Comparison of ENCODE assay signal across 8 cellular contexts in the genomic region with DNA sequence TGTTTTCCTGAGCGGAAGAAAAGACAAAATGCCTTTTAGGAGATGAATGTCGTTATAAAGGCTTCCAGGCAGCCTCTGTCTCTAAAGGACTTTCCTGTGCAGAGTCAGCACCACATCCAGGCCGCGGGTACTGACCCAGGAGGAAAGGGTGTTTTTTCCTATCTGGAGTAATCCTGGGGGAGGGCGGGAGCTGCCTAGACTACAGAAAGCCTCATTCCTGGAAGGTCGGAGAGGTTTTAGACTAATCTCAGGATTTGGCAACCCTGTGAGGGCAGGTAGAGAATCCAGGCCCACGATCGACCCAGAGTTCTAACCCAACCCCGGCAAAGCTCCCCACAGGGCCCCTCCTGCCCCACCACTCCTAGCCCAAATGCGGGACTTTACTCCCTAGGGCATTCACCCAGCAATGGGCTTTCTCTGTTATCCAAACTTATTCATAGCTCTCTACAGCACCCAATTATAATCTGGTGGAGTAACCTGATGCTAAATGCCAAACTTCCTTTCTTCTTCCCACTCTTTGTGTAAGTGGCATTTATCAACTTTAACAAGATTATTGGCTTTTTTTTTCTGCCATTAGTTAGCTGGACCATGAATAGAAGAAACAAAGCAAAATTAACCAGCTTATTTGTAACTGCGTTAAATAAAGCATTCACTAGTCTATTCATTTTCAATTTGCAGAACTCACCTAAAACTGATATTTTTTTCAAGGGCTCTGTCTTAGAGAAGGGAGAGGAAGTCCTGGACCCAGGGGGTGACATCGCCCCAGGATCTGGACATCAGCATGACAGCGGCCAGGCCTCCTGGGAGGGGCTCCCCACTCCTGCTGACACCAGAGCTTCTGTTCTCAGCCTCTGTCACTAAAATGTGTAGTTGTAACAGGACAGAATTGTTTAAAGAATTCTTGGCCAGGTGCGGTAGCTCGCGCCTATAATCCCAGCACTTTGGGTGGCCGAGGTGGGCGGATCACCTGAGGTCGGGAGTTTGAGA. TPM values are rescaled to one million over a fixed set of nuclear protein-coding genes. Genes with fewer than 3 reads are reported as not detected.
A peak's percentile ranks its signal among the peaks of the same experiment; 100 is the strongest.
DNase-seq lines count a peak whose midpoint lies in the region; ATAC-seq, FAIRE-seq and TF ChIP-seq lines count a peak whose summit lies in the region.

No MANE protein-coding gene starts in this region.

- TF ChIP-seq RAD21 in H1 (IDR thresholded peaks at IDR 0.05 in 1 of 2, conservative IDR thresholded peaks at IDR 0.05 in 1 of 2; ENCODE audit: low read depth in 2 of 2, low read length in 2 of 2) = no peak

- WGBS in H1 (ENCODE audit: extremely low coverage in 1 of 2, insufficient coverage in 1 of 2, insufficient read length in 1 of 2, insufficient replicate concordance in 2 of 2, low coverage in 1 of 2, low lambda C conversion rate in 2 of 2, missing lambda C conversion rate in 1 of 2), 2 experiments = 18% methylated on average over 19 of the region's 19 CpGs; no CpG with 5 or more reads in 1 of the 2 experiments

- no peak overlapping the region for H4K8ac ChIP-seq in H1 (ENCODE audit: extremely low read depth, insufficient read depth, low read length)

- no peaks in the 10 kb centered on the region for H3K27me3 ChIP-seq in H1 (replicated peaks in 1 of 4; ENCODE audit: control insufficient read depth in 3 of 4, extremely low read depth in 1 of 4, insufficient read depth in 3 of 4, low read length in 3 of 4)
- H3K27me3 ChIP-seq in uterus = no peaks in the 10 kb centered on the region

- H3K9me3 ChIP-seq in H1 (ENCODE audit: insufficient read depth in 2 of 2, low read depth in 1 of 2, low read length in 1 of 2) (no peaks in the 10 kb centered on the region), uterus (no peaks in the 10 kb centered on the region)

- peak overlapping the region; percentile 84 to 98 for H3K4me2 ChIP-seq in H1 (ENCODE audit: insufficient read depth in 1 of 2, low read depth in 2 of 2, low read length in 2 of 2)

- TF ChIP-seq POLR2A in H1 (IDR thresholded peaks at IDR 0.05; ENCODE audit: control extremely low read depth in 1 of 2, low read depth in 2 of 2, low read length in 2 of 2) (no peak), uterus (IDR thresholded peaks at IDR 0.05) (no peak)

- no peak for TF ChIP-seq EP300 in H1 (IDR thresholded peaks at IDR 0.05; ENCODE audit: borderline replicate concordance in 1 of 2, low read depth in 2 of 2, low read length in 2 of 2)

- DNase-seq in Right ventricle myocardium inferior (ENCODE audit: missing footprints) = no peak
- DNase-seq in cardiac septum (ENCODE audit: low spot score) = no peak
- DNase-seq in H1 (ENCODE audit: low read depth in 1 of 2, low spot score in 2 of 2) = peak in 1 of 2 experiments; percentile 58
- DNase-seq in naive thymus-derived CD8-positive, alpha-beta T cell = no peak
- DNase-seq in uterus = peak in 1 of 2 donors; percentile 27
- DNase-seq in AML-193 (lab: John Stamatoyannopoulos, UW) = no peak
- no peak for DNase-seq in NCI-H774 (lab: John Stamatoyannopoulos, UW)

- peak overlapping the region; percentile 31 for H4K5ac ChIP-seq in H1 (ENCODE audit: insufficient read length, low read depth, low read length)

- H3K56ac ChIP-seq in H1 (replicated peaks; ENCODE audit: insufficient read length, low read depth, low read length) = peak overlapping the region; percentile 43

- H3K27ac Mint-ChIP-seq in naive thymus-derived CD8-positive, alpha-beta T cell = no peak overlapping the region

- intact Hi-C loops in Right ventricle myocardium inferior (cut with DNase I) = loop anchor here (5.0 kb wide), 1 partner anchor 76 kb away; no protein-coding TSS in a partner anchor
- intact Hi-C loops in cardiac septum (cut with DNase I) = loop anchor here (2.0 to 5.0 kb wide), 2 partner anchors 23 to 71 kb away; no protein-coding TSS in a partner anchor
- intact Hi-C loops in uterus (cut with DNase I; ENCODE audit: low total_unique reads) = loop anchor here (10.0 kb wide), 1 partner anchor 61 kb away; no protein-coding TSS in a partner anchor

- H2BK120ac ChIP-seq in H1 (replicated peaks; ENCODE audit: low read depth, low read length) = peak overlapping the region; percentile 34

- H2AFZ ChIP-seq in H1 (ENCODE audit: low read length) = no peak overlapping the region

- H3K4ac ChIP-seq in H1 (replicated peaks; ENCODE audit: insufficient read length, low read depth, low read length) = peak overlapping the region; percentile 23

- peaks cover 7% of the 10 kb centered on the region for H3K23me2 ChIP-seq in H1 (ENCODE audit: low read depth, low read length)

- no peaks in the 10 kb centered on the region; the same call in none of the 2 replicates for H3K79me1 ChIP-seq in H1 (ENCODE audit: low read depth, low read length)

- peaks cover 0 to 3% of the 10 kb centered on the region in 2 experiments for H4K20me1 ChIP-seq in H1 (replicated peaks in 1 of 2; ENCODE audit: control insufficient read depth in 1 of 2, insufficient read depth in 2 of 2, low read length in 2 of 2)

- H2BK5ac ChIP-seq in H1 (ENCODE audit: low read depth, low read length) = no peak overlapping the region

- peak overlapping the region; percentile 66 for H4K91ac ChIP-seq in H1 (replicated peaks; ENCODE audit: insufficient read length, low read length)

- peaks cover 17 to 66% (median 49%) of the 10 kb centered on the region in 5 donors for H3K27me3 Mint-ChIP-seq in naive thymus-derived CD8-positive, alpha-beta T cell

- TF ChIP-seq CTCF in H1 (IDR thresholded peaks at IDR 0.05; ENCODE audit: control extremely low read depth in 1 of 3, insufficient read depth in 1 of 3, low read depth in 1 of 3, low read length in 3 of 3) (no peak), uterus (IDR thresholded peaks at IDR 0.05) (no peak)

- peak; percentile 32 for FAIRE-seq in H1 (lab: Jason Lieb, UNC)

- H3K4me3 Mint-ChIP-seq in naive thymus-derived CD8-positive, alpha-beta T cell = peak overlapping the region in 9 of 10 donors; percentile 46 to 75 (median 67)

- CTCF ChIA-PET in H1 (lab: Charles Lee; ENCODE audit: partially characterized antibody) = interaction anchor here (0.6 to 4.2 kb wide), 24 partner anchors 9 to 209 kb away, joined by 3 to 38 read pairs (median 4); no protein-coding TSS in a partner anchor

- H3K36me3 ChIP-seq in H1 (ENCODE audit: control insufficient read depth in 2 of 4, insufficient read depth in 4 of 4, low read length in 3 of 4) (peaks cover 3 to 28% (median 8%) of the 10 kb centered on the region in 4 experiments; a peak in 6 of 8 replicates), uterus (no peaks in the 10 kb centered on the region)

- H3K9ac ChIP-seq in H1 (replicated peaks in 1 of 4; ENCODE audit: extremely low read depth in 1 of 4, low read depth in 3 of 4, low read length in 3 of 4) = peak overlapping the region in 3 of 4 experiments; percentile 42 to 52 (median 45); a peak in 5 of 7 replicates

- H3K23ac ChIP-seq in H1 (ENCODE audit: insufficient read length) = no peak overlapping the region

- ATAC-seq in Right ventricle myocardium inferior = peak; percentile 14
- no peak for ATAC-seq in naive thymus-derived CD8-positive, alpha-beta T cell
- no peak for ATAC-seq in GM21786 (IDR thresholded peaks at IDR 0.05; ENCODE audit: unreplicated experiment)

- H2BK12ac ChIP-seq in H1 (ENCODE audit: low read depth, low read length) = no peak overlapping the region; the same call in 1 of the 2 replicates

- H3K18ac ChIP-seq in H1 (ENCODE audit: extremely low read depth, low read length) = peak overlapping the region; percentile 97

- H3K36me3 Mint-ChIP-seq in naive thymus-derived CD8-positive, alpha-beta T cell = no peaks in the 10 kb centered on the region

- H3K4me1 ChIP-seq in H1 (replicated peaks in 1 of 4; ENCODE audit: control insufficient read depth in 3 of 4, insufficient read depth in 4 of 4, low read length in 3 of 4) (peaks cover 6 to 27% (median 22%) of the 10 kb centered on the region in 4 experiments; a peak in 6 of 7 replicates), uterus (no peaks in the 10 kb centered on the region)

- H3K9me3 Mint-ChIP-seq in naive thymus-derived CD8-positive, alpha-beta T cell = no peaks in the 10 kb centered on the region

- H3K27ac ChIP-seq in H1 (ENCODE audit: low read depth, low read length) (no peak overlapping the region), uterus (no peak overlapping the region)

- POLR2A ChIA-PET in H1 (lab: Charles Lee; ENCODE audit: partially characterized antibody) = interaction anchor here (0.7 to 11.1 kb wide), 24 partner anchors 8 to 230 kb away, joined by 3 to 160 read pairs (median 6); partner anchors contain the start of gene INTS6
- POLR2A ChIA-PET in naive thymus-derived CD8-positive, alpha-beta T cell (lab: Charles Lee) = interaction anchor here (0.7 kb wide), 1 partner anchor 8 kb away, joined by 3 read pairs; no protein-coding TSS in a partner anchor

- H3K4me3 ChIP-seq in H1 (ENCODE audit: extremely low read depth in 1 of 4, insufficient read depth in 2 of 4, low read depth in 3 of 4, low read length in 4 of 4) (peak overlapping the region; percentile 80 to 96 (median 89)), uterus (peak overlapping the region; percentile 59 to 89)

- no peak overlapping the region for H2BK15ac ChIP-seq in H1 (ENCODE audit: low read length)

- H3K4me1 Mint-ChIP-seq in naive thymus-derived CD8-positive, alpha-beta T cell = peaks cover 0 to 6% (median 1%) of the 10 kb centered on the region in 4 donors

- H3K79me2 ChIP-seq in H1 (ENCODE audit: control insufficient read depth in 1 of 2, insufficient read depth in 2 of 2, low read length in 2 of 2) = peaks cover 5 to 59% of the 10 kb centered on the region in 2 experiments

- no peak overlapping the region for H2AK5ac ChIP-seq in H1 (ENCODE audit: low read depth, low read length)

- no peak overlapping the region for H3K14ac ChIP-seq in H1 (ENCODE audit: insufficient read length)

- no peak overlapping the region for H2BK20ac ChIP-seq in H1 (ENCODE audit: low read length)

TF ChIP-seq in H1, 55 proteins besides CTCF, POLR2A, EP300 and RAD21:
- no peak for TF ChIP-seq CREB1 (IDR thresholded peaks at IDR 0.05)
- 0 out of 2 replicates have a peak, but pooled peaks have one; percentile 21 for TF ChIP-seq TAF1 (IDR thresholded peaks at IDR 0.05; ENCODE audit: low read depth, low read length)
- TF ChIP-seq MAFK (IDR thresholded peaks at IDR 0.05; ENCODE audit: low read depth, low read length) = no peak

RNA-seq across cellular contexts. Expression of gene FAM124A, which starts 1.4 kb away (rescaled TPM):
- total RNA-seq in Right ventricle myocardium inferior (12.1 TPM), cardiac septum (4.6 TPM), uterus (1 to 10 TPM; 2.1 to 7.2 (median 5.2) TPM)
- total RNA-seq in H1 (2021; fragmentation: NEBNext Ultra II Directional; extraction: Animal tissue kit (Norgen Biotek cat#: 25700)) = 47.1 and 49.9 TPM in 2 replicates
- 40.7 and 47.1 TPM in 2 replicates for polyA plus RNA-seq in H1 (2011; rRNA removed)
- polyA plus RNA-seq in H1 (2011; cell fraction: cytosol; rRNA removed) = 27.7 TPM
- 38.7 TPM for polyA plus RNA-seq in H1 (2011; cell fraction: nucleus; rRNA removed)
- 29.0 to 33.9 TPM (median 30.6 TPM) in 4 replicates for polyA plus RNA-seq in H1 (2012, experiment 1 of 2)
- polyA plus RNA-seq in H1 (2012, experiment 2 of 2) = 16.3 TPM
- 32.9 TPM for polyA plus RNA-seq in H1 (2013, experiment 1 of 2)
- 34.6 TPM for polyA plus RNA-seq in H1 (2013, experiment 2 of 2)
- 38.0 and 39.6 TPM in 2 replicates for polyA minus RNA-seq in H1 (2011; rRNA and poly(A)+ RNA removed)
- polyA minus RNA-seq in H1 (2011; cell fraction: cytosol; rRNA and poly(A)+ RNA removed) = 34.9 TPM
- polyA minus RNA-seq in H1 (2011; cell fraction: nucleus; rRNA and poly(A)+ RNA removed) = 78.7 TPM
- total RNA-seq in naive thymus-derived CD8-positive, alpha-beta T cell = not detected
- polyA plus RNA-seq in naive thymus-derived CD8-positive, alpha-beta T cell = under 1 TPM in 1 of 3 donors, not detected in 2; 0.07 TPM
